Comparison of ENCODE assay signal across 8 cellular contexts in genomic region chr7:30026229-30027064, GRCh38. TPM values are rescaled to one million over a fixed set of nuclear protein-coding genes. Genes with fewer than 3 reads are reported as not detected.
DNase-seq lines count a peak whose midpoint lies in the region; ATAC-seq and TF ChIP-seq lines count a peak whose summit lies in the region.

A gene with protein sequence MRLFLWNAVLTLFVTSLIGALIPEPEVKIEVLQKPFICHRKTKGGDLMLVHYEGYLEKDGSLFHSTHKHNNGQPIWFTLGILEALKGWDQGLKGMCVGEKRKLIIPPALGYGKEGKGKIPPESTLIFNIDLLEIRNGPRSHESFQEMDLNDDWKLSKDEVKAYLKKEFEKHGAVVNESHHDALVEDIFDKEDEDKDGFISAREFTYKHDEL (minus strand): TSS chr7:30026702. CDS start chr7:30026508, 194 bp downstream.

- H3K27ac ChIP-seq in vagina: peak within 1 kb of the TSS; percentile 94

- DNase-seq in NCI-H187 (lab: John Stamatoyannopoulos, UW) (peak; percentile 94 to 95), T-helper 9 cell (peak; percentile 85), astrocyte of the hippocampus (ENCODE audit: low read depth, low spot score) (peak; percentile 99), hepatic stellate cell (ENCODE audit: low spot score) (peak; percentile 95), putamen (ENCODE audit: low spot score) (peak; percentile 98), vagina (ENCODE audit: extremely low spot score in 2 of 2) (peak; percentile 98 to 99)

- TF ChIP-seq POLR2A in GM18505 (IDR thresholded peaks at IDR 0.05; ENCODE audit: borderline replicate concordance, extremely low read depth, insufficient read depth, insufficient read length) (peak; percentile 70), vagina (IDR thresholded peaks at IDR 0.05) (no peak)

- ATAC-seq in GM18505 (IDR thresholded peaks at IDR 0.05; ENCODE audit: unreplicated experiment): peak; percentile 71
- ATAC-seq in HG02943 (IDR thresholded peaks at IDR 0.05; ENCODE audit: low read depth, unreplicated experiment): peak; percentile 70

- no peak for TF ChIP-seq CTCF in vagina (IDR thresholded peaks at IDR 0.05)

- H3K4me3 ChIP-seq in vagina: peak within 1 kb of the TSS; percentile 80 to 86

- no peaks in the 10 kb centered on the region for H3K36me3 ChIP-seq in vagina

- H3K4me1 ChIP-seq in vagina: peaks cover 58% of the 10 kb centered on the region

- H3K27me3 ChIP-seq in vagina: no peaks in the 10 kb centered on the region

- no peaks in the 10 kb centered on the region for H3K9me3 ChIP-seq in vagina

- intact Hi-C loops in vagina (cut with DNase I): loop anchor here (10.0 kb wide), 1 partner anchor 108 kb away; the partner anchor contains the start of gene MTURN

RNA-seq across cellular contexts. Expression of the gene that starts here (rescaled TPM):
- 4.4 TPM for total RNA-seq in vagina

Comparison
In these comparisons a context has a peak if more than half of its experiments do, and no peak if none do; other contexts are left out.
1. Peak in every context shown above with its lines: DNase-seq, ATAC-seq, H3K4me3 ChIP-seq and H3K27ac ChIP-seq.